ENCODE assay signal across 8 cellular contexts in the genomic region with DNA sequence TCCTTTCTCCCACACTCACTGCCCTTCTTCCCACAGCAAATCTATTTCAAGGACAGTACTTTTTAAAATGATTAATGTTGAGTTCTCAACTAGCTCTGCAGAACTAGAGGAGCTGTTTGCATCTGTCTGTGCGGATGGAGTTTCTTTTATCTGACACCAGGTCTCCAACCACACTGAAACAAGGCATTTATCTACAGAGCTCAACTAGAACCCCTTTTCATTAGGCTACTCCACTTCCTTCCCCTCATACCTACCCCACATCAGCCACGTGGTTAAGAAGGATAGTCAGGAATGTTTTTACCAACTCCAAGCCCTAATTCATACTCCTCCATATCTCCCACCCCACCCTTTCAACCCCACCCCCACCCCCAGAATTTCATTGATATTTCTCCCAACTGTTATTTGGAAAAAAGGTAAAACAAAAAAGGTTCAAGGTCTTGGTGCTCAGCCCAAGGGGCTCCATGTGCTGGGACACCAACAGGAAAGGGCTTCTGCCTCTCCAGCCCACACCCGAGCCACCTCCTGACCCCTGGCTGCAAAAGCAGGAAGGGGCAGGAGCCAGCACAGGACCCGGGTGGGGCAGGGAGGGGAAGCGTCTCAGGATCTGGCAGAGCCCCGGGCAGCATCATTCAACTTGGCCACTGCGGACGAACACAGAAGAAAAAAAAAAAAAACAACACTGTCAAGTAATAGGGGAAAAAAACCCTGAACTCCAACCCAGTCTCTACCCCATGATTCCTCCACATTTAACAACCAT. TPM values are rescaled to one million over a fixed set of nuclear protein-coding genes. Genes with fewer than 3 reads are reported as not detected.
DNase-seq lines count a peak whose midpoint lies in the region; ATAC-seq and TF ChIP-seq lines count a peak whose summit lies in the region.

No MANE protein-coding gene starts in this region.

- no peak for TF ChIP-seq POLR2A in heart left ventricle (IDR thresholded peaks at IDR 0.05)

- peaks cover 0 to 96% (median 77%) of the 10 kb centered on the region in 9 donors for H3K36me3 ChIP-seq in heart left ventricle

- no peak for ATAC-seq in activated CD8-positive, alpha-beta T cell treated with anti-CD3 and anti-CD28 coated beads for 36 hours
- ATAC-seq in heart left ventricle (peak; percentile 35 to 74 (median 60)), sciatic nerve (peak; percentile 84), GM21528 (IDR thresholded peaks at IDR 0.05; ENCODE audit: low FRiP score, unreplicated experiment) (no peak)

- H3K4me1 Mint-ChIP-seq in activated CD8-positive, alpha-beta T cell treated with anti-CD3 and anti-CD28 coated beads for 36 hours (ENCODE audit: low read depth): peaks cover 67% of the 10 kb centered on the region

- no peaks in the 10 kb centered on the region for H3K27me3 ChIP-seq in heart left ventricle

- POLR2A ChIA-PET in activated CD8-positive, alpha-beta T cell treated with anti-CD3 and anti-CD28 coated beads for 36 hours (lab: Charles Lee): interaction anchor here (30.2 kb wide), 1 partner anchor 53 kb away, joined by 678 read pairs; the partner anchor contains the start of gene MCL1

- in situ Hi-C loops in GM13977 (cut with MboI; ENCODE audit: low pct_unique_long_range_greater_than_20kb, low sequenced_read_pairs, unreplicated experiment): no loop called here

- peak overlapping the region in 11 of 12 donors; percentile 12 to 88 (median 70) for H3K27ac ChIP-seq in heart left ventricle

- DNase-seq in GM13977 (ENCODE audit: low spot score) (peak; percentile 22), heart left ventricle (peak; percentile 49 to 73 (median 63)), sciatic nerve (ENCODE audit: low spot score) (peak; percentile 67), retina (no peak), NOMO-1 (lab: John Stamatoyannopoulos, UW; ENCODE audit: unreplicated experiment in 2 of 2) (no peak)
- no peak for DNase-seq in activated CD8-positive, alpha-beta T cell treated with anti-CD3 and anti-CD28 coated beads for 36 hours
- DNase-seq in stimulated activated CD4-positive, alpha-beta T cell treated with anti-CD3 and anti-CD28 coated beads, Interleukin-2, amount 100 ng/mL, for 24 hours: no peak

- TF ChIP-seq CTCF in GM13977 (IDR thresholded peaks at IDR 0.05; ENCODE audit: extremely low read depth, insufficient read depth, missing control alignments) (no peak), heart left ventricle (IDR thresholded peaks at IDR 0.05) (peak in 4 of 12 donors; percentile 6 to 32 (median 24))
- TF ChIP-seq CTCF in activated CD8-positive, alpha-beta T cell treated with anti-CD3 and anti-CD28 coated beads for 36 hours (IDR thresholded peaks at IDR 0.05): no peak

- no peaks in the 10 kb centered on the region for H3K27me3 Mint-ChIP-seq in activated CD8-positive, alpha-beta T cell treated with anti-CD3 and anti-CD28 coated beads for 36 hours

- H3K27ac Mint-ChIP-seq in activated CD8-positive, alpha-beta T cell treated with anti-CD3 and anti-CD28 coated beads for 36 hours: peak overlapping the region; percentile 76

- H3K4me3 ChIP-seq in heart left ventricle: no peak overlapping the region

- 11 to 26% (median 18%) methylated on average over 8 of the region's 8 CpGs for WGBS in heart left ventricle, 4 donors

- H3K4me1 ChIP-seq in heart left ventricle: peaks cover 16 to 60% (median 43%) of the 10 kb centered on the region in 12 donors

- H3K9me3 Mint-ChIP-seq in activated CD8-positive, alpha-beta T cell treated with anti-CD3 and anti-CD28 coated beads for 36 hours: no peaks in the 10 kb centered on the region

- H3K9me3 ChIP-seq in heart left ventricle: no peaks in the 10 kb centered on the region

- H3K36me3 Mint-ChIP-seq in activated CD8-positive, alpha-beta T cell treated with anti-CD3 and anti-CD28 coated beads for 36 hours (ENCODE audit: low read depth): peaks cover 66% of the 10 kb centered on the region

- intact Hi-C loops in activated CD8-positive, alpha-beta T cell treated with anti-CD3 and anti-CD28 coated beads for 36 hours (cut with micrococcal nuclease): loop anchor here (10.0 kb wide), 1 partner anchor 138 kb away; the partner anchor contains the start of gene TARS2
- intact Hi-C loops in heart left ventricle (cut with DNase I): loop anchor here in 8 of 10 donors (1.0 to 10.0 kb wide), 7 partner anchors 45 to 160 kb away; partner anchors contain the start of genes MCL1 (in 3 of the 8) and TARS2 (in 1 of the 8)
- intact Hi-C loops in sciatic nerve (cut with DNase I): loop anchor here (5.0 kb wide), 1 partner anchor 60 kb away; no protein-coding TSS in a partner anchor

- no peak overlapping the region for H3K4me3 Mint-ChIP-seq in activated CD8-positive, alpha-beta T cell treated with anti-CD3 and anti-CD28 coated beads for 36 hours

- CTCF ChIA-PET in activated CD8-positive, alpha-beta T cell treated with anti-CD3 and anti-CD28 coated beads for 36 hours (lab: Charles Lee): interaction anchor here (1.0 to 19.1 kb wide), 4 partner anchors 9 to 59 kb away, joined by 5 to 324 read pairs (median 6); partner anchors contain the start of gene MCL1

RNA-seq across cellular contexts. Expression of gene ENSA, which starts 7.0 kb away (rescaled TPM):
- total RNA-seq in activated CD8-positive, alpha-beta T cell treated with anti-CD3 and anti-CD28 coated beads for 36 hours: 100 to 1,000 TPM; 177 to 182 TPM
- total RNA-seq in heart left ventricle: 100 to 1,000 TPM; 118 to 186 (median 130) TPM
- 100 to 1,000 TPM in 1 of 2 donors, 10 to 100 TPM in 1; 74.6 to 122 TPM for polyA plus RNA-seq in heart left ventricle
- total RNA-seq in sciatic nerve: 144 TPM

RNA-seq across cellular contexts. Expression of gene MCL1, which starts 43.0 kb away (rescaled TPM):
- 100 to 1,000 TPM; 207 TPM for total RNA-seq in activated CD8-positive, alpha-beta T cell treated with anti-CD3 and anti-CD28 coated beads for 36 hours
- total RNA-seq in heart left ventricle: 100 to 1,000 TPM in 6 of 9 donors, 10 to 100 TPM in 3; 77.2 to 180 (median 104) TPM
- polyA plus RNA-seq in heart left ventricle: 100 to 1,000 TPM in 1 of 2 donors, 10 to 100 TPM in 1; 57.1 to 118 TPM
- total RNA-seq in sciatic nerve: 214 TPM

Comparison
In these comparisons a context has a peak if more than half of its experiments do, and no peak if none do; other contexts are left out.
1. DNase-seq: peak in GM13977 (single experiment), heart left ventricle (5 of 5) and sciatic nerve (single experiment); none in activated CD8-positive, alpha-beta T cell treated with anti-CD3 and anti-CD28 coated beads for 36 hours (single experiment), retina (single experiment), stimulated activated CD4-positive, alpha-beta T cell treated with anti-CD3 and anti-CD28 coated beads, Interleukin-2, amount 100 ng/mL, for 24 hours (0 of 2) and NOMO-1 (0 of 2).
2. ATAC-seq: peak in heart left ventricle (4 of 4) and sciatic nerve (single experiment); none in activated CD8-positive, alpha-beta T cell treated with anti-CD3 and anti-CD28 coated beads for 36 hours (single experiment) and GM21528 (single experiment).